Comparison of ENCODE assay signal across 22 cellular contexts in genomic region chr3:110710156-110710555, GRCh38.
"Had no signal": no experiment of that assay in that cellular context is flagged by ENCODE, and none has a peak within 500 bp of the region (broad histone marks: within the 10 kb centered on the region; RNA-seq: fewer than 3 reads in every experiment).

No MANE protein-coding gene starts in this region.

- H3K27ac ChIP-seq: colonic mucosa, heart left ventricle, left lung, lower lobe of right lung, sigmoid colon, skin epidermis, stomach, thoracic aorta, transverse colon had no signal

- H3K27me3 Mint-ChIP-seq: memory B cell had no signal

- H3K4me3 ChIP-seq: colonic mucosa, heart left ventricle, left lung, lower lobe of right lung, sigmoid colon, skin epidermis, stomach, thoracic aorta, transverse colon had no signal

- H3K9me3 ChIP-seq: colonic mucosa, left lung, lower lobe of right lung, sigmoid colon, stomach, thoracic aorta, transverse colon had no signal

- DNase-seq: colonic mucosa; dermis blood vessel endothelial cell; effector CD4-positive, alpha-beta T cell; heart left ventricle; islet precursor cell; left lung; lower lobe of right lung; natural killer cell; posterior cingulate gyrus; sigmoid colon; stimulated activated CD4-positive, alpha-beta T cell treated with anti-CD3 and anti-CD28 coated beads, Interleukin-2, amount 100 ng/mL, for 24 hours; stimulated activated CD4-positive, alpha-beta T cell treated with anti-CD3 and anti-CD28 coated beads, Interleukin-4, amount 100 ng/mL, for 4 hours; stimulated activated naive CD4-positive, alpha-beta T cell; substantia nigra; transverse colon had no signal

- H3K4me1 ChIP-seq: colonic mucosa, heart left ventricle, left lung, lower lobe of right lung, sigmoid colon, transverse colon had no signal

- H3K27ac Mint-ChIP-seq: memory B cell, mesothelial cell of epicardium, natural killer cell had no signal

- H3K4me1 Mint-ChIP-seq: memory B cell, natural killer cell, neural crest cell had no signal

- H3K36me3 Mint-ChIP-seq: memory B cell, natural killer cell had no signal

- ATAC-seq: esophagus mucosa, heart left ventricle, left lung, lower lobe of right lung, natural killer cell had no signal

- H3K4me3 Mint-ChIP-seq: memory B cell, mesothelial cell of epicardium, natural killer cell, neural crest cell had no signal

- H3K36me3 ChIP-seq: colonic mucosa, heart left ventricle, left lung, lower lobe of right lung, sigmoid colon, stomach, thoracic aorta, transverse colon had no signal

- H3K27me3 ChIP-seq: colonic mucosa, heart left ventricle, left lung, sigmoid colon, stomach, transverse colon had no signal
